Comparison of ENCODE assay signal across 11 cellular contexts in the genomic region with DNA sequence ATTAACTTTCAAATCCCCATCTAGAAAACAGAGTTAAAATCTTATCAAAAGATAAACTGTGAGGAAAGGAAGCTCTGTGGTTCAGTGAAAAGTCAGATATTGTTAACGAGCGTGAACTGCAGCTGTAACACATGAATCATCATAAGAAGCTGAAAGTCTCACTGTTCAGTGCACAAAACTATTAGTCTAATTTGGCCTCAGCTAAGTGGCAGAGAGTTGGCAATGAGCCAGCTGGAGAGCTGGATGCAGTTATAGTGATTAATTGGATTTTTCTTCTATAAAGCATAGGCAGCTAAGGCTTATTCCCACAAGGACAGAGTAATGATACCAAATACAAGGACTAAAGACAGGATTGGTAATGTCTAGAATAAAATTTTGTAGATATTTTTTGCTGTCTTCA.
DNase-seq lines count a peak whose midpoint lies in the region; ATAC-seq and TF ChIP-seq lines count a peak whose summit lies in the region.
"Had no signal": no experiment of that assay in that cellular context is flagged by ENCODE, and none has a peak within 500 bp of the region (broad histone marks: within the 10 kb centered on the region; RNA-seq: fewer than 3 reads in every experiment).

No MANE protein-coding gene starts in this region.

- no peak for TF ChIP-seq POLR2A in ovary (IDR thresholded peaks at IDR 0.05)
- TF ChIP-seq POLR2A in spleen (IDR thresholded peaks at IDR 0.05), result no peak

- H3K36me3 ChIP-seq in ovary (no peaks in the 10 kb centered on the region), spleen (no peaks in the 10 kb centered on the region)
- H3K36me3 ChIP-seq in CD8-positive, alpha-beta T cell (ENCODE audit: insufficient read depth, low read length), result no peaks in the 10 kb centered on the region

- intact Hi-C loops in ovary (cut with DNase I) (no loop called here), spleen (cut with DNase I; ENCODE audit: low total_unique reads) (no loop called here)
- intact Hi-C loops in CD8-positive, alpha-beta T cell (cut with DNase I, micrococcal nuclease), result no loop called here

- no peaks in the 10 kb centered on the region for H3K27me3 ChIP-seq in ovary
- no peaks in the 10 kb centered on the region for H3K27me3 ChIP-seq in CD8-positive, alpha-beta T cell (ENCODE audit: insufficient read depth, low read length)
- no peaks in the 10 kb centered on the region for H3K27me3 ChIP-seq in spleen (replicated peaks in 1 of 7)

- POLR2A ChIA-PET in HEK293T (lab: Yijun Ruan, JAX), result no interaction called here
- POLR2A ChIA-PET in CD8-positive, alpha-beta T cell (lab: Charles Lee), result no interaction called here

- no peaks in the 10 kb centered on the region for H3K36me3 Mint-ChIP-seq in CD8-positive, alpha-beta T cell

- WGBS in ovary, 3 donors, result 17 to 31% (median 30%) methylated on average over 2 of the region's 2 CpGs
- 8 to 20% (median 16%) methylated on average over 2 of the region's 2 CpGs for WGBS in spleen, 5 donors

- TF ChIP-seq EP300 in ovary (IDR thresholded peaks at IDR 0.05), result no peak

- TF ChIP-seq CTCF in choroid plexus epithelial cell (conservative IDR thresholded peaks at IDR 0.05; ENCODE audit: low read depth, low read length) (no peak), ovary (IDR thresholded peaks at IDR 0.05) (no peak), spleen (IDR thresholded peaks at IDR 0.05 in 8 of 11, conservative IDR thresholded peaks at IDR 0.05 in 3 of 11) (no peak)
- no peak for TF ChIP-seq CTCF in CD8-positive, alpha-beta T cell (IDR thresholded peaks at IDR 0.05)

- no peak overlapping the region for H3K4me3 Mint-ChIP-seq in CD8-positive, alpha-beta T cell
- H3K4me3 Mint-ChIP-seq: T-helper 1 cell treated with Interleukin-12 subunit alpha and Interleukin-12 subunit beta and Interleukin-4 antibody, amounts not matched to agents 30 μg/mL and 1 μg/mL, for 36 hours had no signal

- H3K9me3 ChIP-seq in ovary (no peaks in the 10 kb centered on the region), spleen (peaks cover 0 to 3% (median 0%) of the 10 kb centered on the region in 8 donors)
- H3K9me3 ChIP-seq in CD8-positive, alpha-beta T cell (ENCODE audit: low read length), result no peaks in the 10 kb centered on the region

- H3K27me3 Mint-ChIP-seq in CD8-positive, alpha-beta T cell (ENCODE audit: low read depth), result no peaks in the 10 kb centered on the region

- H3K4me1 ChIP-seq in ovary (ENCODE audit: insufficient read depth) (no peaks in the 10 kb centered on the region), spleen (no peaks in the 10 kb centered on the region)
- no peaks in the 10 kb centered on the region for H3K4me1 ChIP-seq in CD8-positive, alpha-beta T cell (ENCODE audit: insufficient read depth, low read length)

- H3K27ac Mint-ChIP-seq in CD8-positive, alpha-beta T cell, result no peak overlapping the region
- H3K27ac Mint-ChIP-seq: T-helper 1 cell treated with Interleukin-12 subunit alpha and Interleukin-12 subunit beta and Interleukin-4 antibody, amounts not matched to agents 30 μg/mL and 1 μg/mL, for 36 hours had no signal

- DNase-seq in HEK293T (ENCODE audit: extremely low spot score) (peak; percentile 57), NCI-H524 (lab: John Stamatoyannopoulos, UW) (peak; percentile 75 to 92), choroid plexus epithelial cell (ENCODE audit: low read depth) (peak; percentile 24), pulmonary artery endothelial cell (ENCODE audit: low read depth, low spot score) (peak; percentile 91), ovary (no peak), spleen (no peak)
- DNase-seq in CD8-positive, alpha-beta T cell, result no peak
- DNase-seq: islet precursor cell; stimulated activated naive CD4-positive, alpha-beta T cell treated with Interleukin-2 at 50 U/mL for 16 hours had no signal

- CTCF ChIA-PET in HEK293T (lab: Yijun Ruan, JAX), result no interaction called here
- CTCF ChIA-PET in CD8-positive, alpha-beta T cell (lab: Charles Lee), result no interaction called here

- H3K27ac ChIP-seq in ovary, result no peak overlapping the region
- no peak overlapping the region for H3K27ac ChIP-seq in CD8-positive, alpha-beta T cell (ENCODE audit: low read depth, low read length)
- no peak overlapping the region for H3K27ac ChIP-seq in spleen

- no peaks in the 10 kb centered on the region for H3K4me1 Mint-ChIP-seq in CD8-positive, alpha-beta T cell (ENCODE audit: low read depth)

- no peaks in the 10 kb centered on the region for H3K9me3 Mint-ChIP-seq in CD8-positive, alpha-beta T cell
- H3K9me3 Mint-ChIP-seq: T-helper 1 cell treated with Interleukin-12 subunit alpha and Interleukin-12 subunit beta and Interleukin-4 antibody, amounts not matched to agents 30 μg/mL and 1 μg/mL, for 36 hours had no signal

- no peak for ATAC-seq in HG03571 (IDR thresholded peaks at IDR 0.05; ENCODE audit: unreplicated experiment)
- no peak for ATAC-seq in CD8-positive, alpha-beta T cell

- no peak overlapping the region for H3K4me3 ChIP-seq in choroid plexus epithelial cell (ENCODE audit: low read depth, low read length)
- no peak overlapping the region for H3K4me3 ChIP-seq in ovary
- no peak overlapping the region for H3K4me3 ChIP-seq in CD8-positive, alpha-beta T cell (ENCODE audit: low read depth, low read length)
- H3K4me3 ChIP-seq in spleen, result no peak overlapping the region

TF ChIP-seq in HEK293T, 16 proteins besides CTCF, POLR2A, EP300 and RAD21:
- TF ChIP-seq HDGF (IDR thresholded peaks at IDR 0.05; ENCODE audit: borderline replicate concordance), result no peak
- peak; percentile 92 for TF ChIP-seq PKNOX1 (IDR thresholded peaks at IDR 0.05)
TF ChIP-seq in HEK293T: peak in this region for 1.

Comparison
In these comparisons a context has a peak if more than half of its experiments do, and no peak if none do; other contexts are left out.
1. DNase-seq: peak in HEK293T (single experiment), NCI-H524 (2 of 2), choroid plexus epithelial cell (single experiment) and pulmonary artery endothelial cell (single experiment); none in ovary (0 of 5), CD8-positive, alpha-beta T cell (0 of 7) and spleen (single experiment).